In genomic region chr1:37042506-37042905, GRCh38 we compare ENCODE assay signal across 34 cellular contexts. TPM values are rescaled to one million over a fixed set of nuclear protein-coding genes. Genes with fewer than 3 reads are reported as not detected.
"Had no signal": no experiment of that assay in that cellular context is flagged by ENCODE, and none has a peak within 500 bp of the region (broad histone marks: within the 10 kb centered on the region; RNA-seq: fewer than 3 reads in every experiment).

No MANE protein-coding gene starts in this region.

- H3K36me3 ChIP-seq: breast epithelium, Peyer's patch had no signal

- H3K4me1 ChIP-seq: breast epithelium, Peyer's patch had no signal

- H3K27ac ChIP-seq: body of pancreas, breast epithelium, coronary artery, KMS-11, Peyer's patch had no signal

- H3K4me3 ChIP-seq: body of pancreas, breast epithelium, coronary artery, Peyer's patch had no signal

- H3K4me2 ChIP-seq: KMS-11 had no signal

- DNase-seq: activated B cell treated with CpG ODN at 0.5 μM for 24 hours; activated CD4-positive, alpha-beta memory T cell treated with anti-CD3 and anti-CD28 coated beads for 36 hours; activated CD4-positive, alpha-beta T cell treated with anti-CD3 and anti-CD28 coated beads for 4 hours; activated CD4-positive, alpha-beta T cell treated with anti-CD3 and anti-CD28 coated beads, Interleukin-2, amount 50 U/mL, for 1 hour; activated CD4-positive, CD25-positive, alpha-beta regulatory T cell treated with anti-CD3 and anti-CD28 coated beads, Interleukin-2, amount 50 U/mL, for 72 hours; activated CD8-positive, alpha-beta memory T cell treated with anti-CD3 and anti-CD28 coated beads, Interleukin-2, amount 50 U/mL, for 4 hours; activated effector memory CD4-positive, alpha-beta T cell treated with Interleukin-2 at 50 U/mL for 16 hours; activated naive CD4-positive, alpha-beta T cell; activated naive CD4-positive, alpha-beta T cell treated with anti-CD3 and anti-CD28 coated beads, Interleukin-2, amount 50 U/mL, for 16 hours; activated naive CD8-positive, alpha-beta T cell treated with anti-CD3 and anti-CD28 coated beads for 36 hours; activated T-cell treated with anti-CD3 and anti-CD28 coated beads, Interleukin-2, amount 50 U/mL, for 48 hours; amniotic stem cell; body of pancreas; MM.1S; MV-4-11; NCI-H1105; NCI-H1417 treated with DMSO at 0.1 percent for 48 hours; NCI-H187 treated with DMSO at 0.1 percent for 48 hours; NCI-H2081; NCI-H2171; NCI-H446 treated with DMSO at 0.1 percent for 48 hours; NCI-H524 treated with DMSO at 0.1 percent for 48 hours; NK-92 treated with Interleukin-12 subunit alpha and Interleukin-12 subunit beta, amount 100 ng/mL, for 24 hours; PC-3; Peyer's patch; RPMI8226; SIG-M5; T1000 had no signal

- H3K9me3 ChIP-seq: body of pancreas, breast epithelium, Peyer's patch had no signal

- H3K9ac ChIP-seq: KMS-11 had no signal

RNA-seq across cellular contexts. Expression of gene GRIK3, which starts 8.2 kb away (rescaled TPM):
- total RNA-seq: activated CD4-positive, alpha-beta memory T cell treated with anti-CD3 and anti-CD28 coated beads for 36 hours; activated naive CD8-positive, alpha-beta T cell treated with anti-CD3 and anti-CD28 coated beads for 36 hours; LHCN-M2; PC-3; T-helper 1 cell treated with Interleukin-12 subunit alpha and Interleukin-12 subunit beta and Interleukin-4 antibody, amounts not matched to agents 30 ng/mL and 1 ng/mL, for 36 hours; T-helper 2 cell treated with Interferon-gamma antibody and Interleukin-4, amounts not matched to agents 100 ng/mL and 5 ng/mL, for 36 hours had no signal
